ENCODE assay signal across 21 cellular contexts in the genomic region with DNA sequence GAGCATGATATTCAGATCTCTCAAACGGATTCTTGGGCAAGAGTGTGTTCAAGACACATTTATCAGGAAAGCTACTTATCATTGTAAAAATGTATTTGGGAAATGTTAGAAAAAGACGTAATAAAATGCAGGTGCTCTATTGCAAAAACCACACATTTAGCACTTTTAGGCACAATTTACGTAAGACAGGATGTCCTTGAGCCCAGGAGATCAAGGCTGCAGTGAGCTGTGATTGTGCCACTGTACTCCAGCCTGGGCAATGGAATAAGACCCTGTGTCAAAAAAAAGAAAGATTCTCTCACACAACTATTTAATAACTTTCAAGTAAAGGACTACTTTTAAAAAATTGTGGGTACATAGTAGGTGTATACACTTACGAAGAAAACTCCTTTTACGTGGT. TPM values are rescaled to one million over a fixed set of nuclear protein-coding genes. Genes with fewer than 3 reads are reported as not detected.
DNase-seq lines count a peak whose midpoint lies in the region; ATAC-seq, FAIRE-seq and TF ChIP-seq lines count a peak whose summit lies in the region.
"Had no signal": no experiment of that assay in that cellular context is flagged by ENCODE, and none has a peak within 500 bp of the region (broad histone marks: within the 10 kb centered on the region; RNA-seq: fewer than 3 reads in every experiment).

No MANE protein-coding gene starts in this region.

- H3K9me3 ChIP-seq in heart right ventricle (no peaks in the 10 kb centered on the region), GM12878 (replicated peaks; ENCODE audit: control insufficient read depth, insufficient read depth, low read length) (no peaks in the 10 kb centered on the region), gastrocnemius medialis (no peaks in the 10 kb centered on the region), testis (no peaks in the 10 kb centered on the region)

- no peak overlapping the region for H3K4me2 ChIP-seq in GM12878 (ENCODE audit: control insufficient read depth, insufficient read depth)

- RAD21 ChIA-PET in GM12878 (lab: Charles Lee; ENCODE audit: unreplicated experiment): interaction anchor here (0.7 kb wide), 1 partner anchor 62 kb away, joined by 3 read pairs; no protein-coding TSS in a partner anchor

- no peak for TF ChIP-seq EP300 in GM12878 (IDR thresholded peaks at IDR 0.05; ENCODE audit: borderline replicate concordance in 1 of 2, control insufficient read depth in 1 of 2, low read depth in 2 of 2, low read length in 2 of 2)

- TSS peak; percentile 22 for BruUV-seq in GM12878 (replicated peaks; lab: Mats Ljungman, UMichigan)

- no peaks in the 10 kb centered on the region for H4K20me1 ChIP-seq in GM12878 (ENCODE audit: control insufficient read depth, insufficient read depth)

- TF ChIP-seq POLR2A in GM12878 (IDR thresholded peaks at IDR 0.05; ENCODE audit: low read depth, low read length) (no peak), gastrocnemius medialis (IDR thresholded peaks at IDR 0.05) (no peak), testis (IDR thresholded peaks at IDR 0.05) (no peak)

- H3K27me3 Mint-ChIP-seq in progenitor cell of endocrine pancreas: no peaks in the 10 kb centered on the region
- H3K27me3 Mint-ChIP-seq: CD4-positive, CD25-positive, alpha-beta regulatory T cell had no signal

- CTCF ChIA-PET in GM12878 (lab: Yijun Ruan, JAX): interaction anchor here (1.0 to 1.4 kb wide), 2 partner anchors 18 to 63 kb away, joined by 3 read pairs; no protein-coding TSS in a partner anchor

- H3K4me3 ChIP-seq in heart right ventricle (no peak overlapping the region), GM12878 (no peak overlapping the region), gastrocnemius medialis (no peak overlapping the region), testis (no peak overlapping the region)

- H3K27me3 ChIP-seq in heart right ventricle (no peaks in the 10 kb centered on the region), GM12878 (replicated peaks in 1 of 2; ENCODE audit: control insufficient read depth in 2 of 2, insufficient read depth in 2 of 2, low read length in 1 of 2) (no peaks in the 10 kb centered on the region), gastrocnemius medialis (no peaks in the 10 kb centered on the region), testis (no peaks in the 10 kb centered on the region)

- WGBS in heart right ventricle, 2 donors: 88 to 93% methylated on average over 5 of the region's 5 CpGs
- WGBS in GM12878 (ENCODE audit: insufficient coverage, insufficient replicate concordance, low lambda C conversion rate, missing lambda C conversion rate): 77% methylated on average over 5 of the region's 5 CpGs
- WGBS in testis, 2 donors: 64 to 84% methylated on average over 5 of the region's 5 CpGs

- intact Hi-C loops in heart right ventricle (cut with DNase I) (no loop called here), Right ventricle myocardium superior (cut with DNase I) (no loop called here), GM12878 (cut with micrococcal nuclease; ENCODE audit: unreplicated experiment) (no loop called here), gastrocnemius medialis (cut with DNase I; ENCODE audit: low total_unique reads) (loop anchor here (10.0 kb wide), 1 partner anchor 493 kb away; a partner anchor contains a TSS), testis (cut with DNase I; ENCODE audit: low total_unique reads) (no loop called here)

- H3K27ac ChIP-seq in heart right ventricle (peak overlapping the region in 6 of 10 donors; percentile 46 to 69 (median 56)), GM12878 (ENCODE audit: control insufficient read depth, insufficient read depth) (no peak overlapping the region), gastrocnemius medialis (peak overlapping the region; percentile 94 to 100 (median 96)), testis (no peak overlapping the region)

- H3K36me3 Mint-ChIP-seq in progenitor cell of endocrine pancreas (ENCODE audit: insufficient read depth): peaks cover 11% of the 10 kb centered on the region

- no peak for TF ChIP-seq RAD21 in GM12878 (IDR thresholded peaks at IDR 0.05; ENCODE audit: insufficient read depth, low read depth, low read length)

- no peak overlapping the region for H3K9ac ChIP-seq in GM12878 (ENCODE audit: control insufficient read depth, insufficient read depth, low read length)

- DNase-seq in heart right ventricle (no peak), Right ventricle myocardium superior (no peak), GF-D8 (lab: John Stamatoyannopoulos, UW) (peak; percentile 14), GM12878 (ENCODE audit: low read depth, low spot score) (no peak), gastrocnemius medialis (no peak), testis (no peak), progenitor cell of endocrine pancreas (ENCODE audit: low spot score, unreplicated experiment) (no peak)
- no peak for DNase-seq in activated CD4-positive, CD25-positive, alpha-beta regulatory T cell treated with anti-CD3 and anti-CD28 coated beads, Interleukin-2, amount 50 U/mL, for 72 hours
- DNase-seq: ACHN; AML-193; CD4-positive, CD25-positive, alpha-beta regulatory T cell; DMS79; HCEC 1CT; MV-4-11; NCI-H1417; NCI-H187 treated with DMSO at 0.1 percent for 48 hours; NCI-H345; NCI-H526 treated with DMSO at 0.1 percent for 48 hours; OCI-M1; RPMI8226 had no signal

- POLR2A ChIA-PET in GM12878 (lab: Charles Lee): no interaction called here

- in situ Hi-C loops in GM12878 (cut with MboI) (no loop called here), gastrocnemius medialis (cut with MboI; ENCODE audit: low sequenced_read_pairs in 4 of 4) (loop anchor here in 1 of 4 donors (5.0 kb wide), 1 partner anchor 55 kb away; no protein-coding TSS in a partner anchor)

- H3K4me3 Mint-ChIP-seq in progenitor cell of endocrine pancreas (ENCODE audit: low read depth): no peak overlapping the region
- H3K4me3 Mint-ChIP-seq: CD4-positive, CD25-positive, alpha-beta regulatory T cell had no signal

- H3K9me3 Mint-ChIP-seq in progenitor cell of endocrine pancreas (ENCODE audit: low read depth): no peaks in the 10 kb centered on the region
- H3K9me3 Mint-ChIP-seq: CD4-positive, CD25-positive, alpha-beta regulatory T cell had no signal

- H3K4me1 ChIP-seq in heart right ventricle (peaks cover 4 to 68% (median 41%) of the 10 kb centered on the region in 9 donors), GM12878 (ENCODE audit: control insufficient read depth, insufficient read depth, low read length) (no peaks in the 10 kb centered on the region), gastrocnemius medialis (peaks cover 68 to 77% of the 10 kb centered on the region in 2 donors), testis (no peaks in the 10 kb centered on the region)

- H3K79me2 ChIP-seq in GM12878 (ENCODE audit: control insufficient read depth, insufficient read depth, low read length): no peaks in the 10 kb centered on the region; the same call in 1 of the 2 replicates

- ATAC-seq in heart right ventricle (no peak), Right ventricle myocardium superior (ENCODE audit: poor library complexity) (no peak), GM12878 (no peak), gastrocnemius medialis (no peak)

- H3K4me1 Mint-ChIP-seq in progenitor cell of endocrine pancreas (ENCODE audit: low read depth): peaks cover 9% of the 10 kb centered on the region

- FAIRE-seq in GM12878 (lab: Jason Lieb, UNC): no peak
- FAIRE-seq: GM18507 had no signal

- H3K36me3 ChIP-seq in heart right ventricle: peaks cover 0 to 53% (median 14%) of the 10 kb centered on the region in 9 donors
- peaks cover 11 to 12% of the 10 kb centered on the region in 2 experiments for H3K36me3 ChIP-seq in GM12878 (ENCODE audit: control insufficient read depth in 2 of 2, insufficient read depth in 2 of 2, low read length in 1 of 2)
- H3K36me3 ChIP-seq in gastrocnemius medialis: peaks cover 3 to 16% of the 10 kb centered on the region in 2 donors
- H3K36me3 ChIP-seq in testis (ENCODE audit: low read depth, missing control alignments): no peaks in the 10 kb centered on the region

- no peak overlapping the region for H2AFZ ChIP-seq in GM12878 (ENCODE audit: control insufficient read depth, low read depth, low read length)

- H3K27ac Mint-ChIP-seq in progenitor cell of endocrine pancreas: no peak overlapping the region

- SMC1A ChIA-PET in GM12878 (lab: Charles Lee; ENCODE audit: uncharacterized antibody, unreplicated experiment): no interaction called here

- TF ChIP-seq CTCF in heart right ventricle (IDR thresholded peaks at IDR 0.05): no peak
- TF ChIP-seq CTCF in GM12878 (IDR thresholded peaks at IDR 0.05 in 2 of 3, conservative IDR thresholded peaks at IDR 0.05 in 1 of 3; ENCODE audit: control insufficient read depth in 2 of 3, extremely low read depth in 1 of 3, insufficient read depth in 1 of 3, low read depth in 3 of 3, low read length in 3 of 3): no peak
- TF ChIP-seq CTCF in gastrocnemius medialis (IDR thresholded peaks at IDR 0.05 in 4 of 5, conservative IDR thresholded peaks at IDR 0.05 in 1 of 5): no peak
- no peak for TF ChIP-seq CTCF in testis (IDR thresholded peaks at IDR 0.05)
- no peak for TF ChIP-seq CTCF in progenitor cell of endocrine pancreas (IDR thresholded peaks at IDR 0.05; ENCODE audit: unreplicated experiment)

RNA-seq across cellular contexts. Expression of a gene that starts 18.4 kb away (rescaled TPM):
- total RNA-seq in heart right ventricle (1 to 10 TPM; 2.8 to 7.7 (median 5.4) TPM), Right ventricle myocardium superior (6.3 TPM), GM12878 (2014; rRNA removed) (9.0 and 10.8 TPM in 2 replicates), GM12878 (2014; rRNA removed; fragmentation: Illumina TruSeq; extraction: Trizol) (7.7 and 8.3 TPM in 2 replicates), GM12878 (2021) (8.4 and 8.6 TPM in 2 replicates), gastrocnemius medialis (10 to 100 TPM; 40.3 to 88.6 (median 49.1) TPM), testis (10 to 100 TPM; 16.3 to 17.4 TPM), progenitor cell of endocrine pancreas (7.6 and 7.7 TPM in 2 replicates)
- polyA plus RNA-seq in heart right ventricle (1 to 10 TPM; 2.9 to 5.7 TPM), GM12878 (2011; rRNA removed) (7.0 and 8.5 TPM in 2 replicates), GM12878 (2014; fragmentation: Illumina TruSeq; extraction: Trizol) (7.2 and 8.2 TPM in 2 replicates), GM12878 (2014; fragmentation: Nextera tagmentation; extraction: Ambion mirVana) (1 to 10 TPM; 1.7 to 4.7 TPM), GM12878 (2014; rRNA removed) (8.7 and 9.0 TPM in 2 replicates), GM12878 (2016; fragmentation: Nextera tagmentation; extraction: Ambion mirVana) (10 to 100 TPM in 1 of 2 experiments, 1 to 10 TPM in 1; 8.8 to 11.2 TPM), testis (ENCODE audit: insufficient read depth, low read depth, low replicate concordance) (26.0 TPM)
- 2.7 and 3.3 TPM in 2 replicates for total RNA-seq in GM12878 (2013; cell fraction: nucleolus; rRNA removed)
- polyA plus RNA-seq in GM12878 (2011; ENCODE audit: low read depth): 3.8 TPM
- polyA plus RNA-seq in GM12878 (2011; cell fraction: cytosol; rRNA removed): 5.1 and 5.6 TPM in 2 replicates
- polyA plus RNA-seq in GM12878 (2011; cell fraction: nucleus; rRNA removed): 2.2 and 3.2 TPM in 2 replicates
- polyA plus RNA-seq in GM12878 (2012): 4.1 and 4.3 TPM in 2 replicates
- 3.7 and 3.9 TPM in 2 replicates for polyA minus RNA-seq in GM12878 (2011; rRNA and poly(A)+ RNA removed)
- 2.5 and 3.8 TPM in 2 replicates for polyA minus RNA-seq in GM12878 (2011; cell fraction: cytosol; rRNA and poly(A)+ RNA removed)
- polyA minus RNA-seq in GM12878 (2011; cell fraction: nucleus; rRNA and poly(A)+ RNA removed): 1.3 and 3.1 TPM in 2 replicates

RNA-seq across cellular contexts. Expression of a gene that starts 31.1 kb away (rescaled TPM):
- total RNA-seq in heart right ventricle (10 to 100 TPM; 13.3 to 26.0 (median 18.3) TPM), Right ventricle myocardium superior (17.2 TPM), GM12878 (2014; rRNA removed) (6.9 and 8.4 TPM in 2 replicates), GM12878 (2014; rRNA removed; fragmentation: Illumina TruSeq; extraction: Trizol) (2.8 and 2.9 TPM in 2 replicates), GM12878 (2021) (24.5 and 26.6 TPM in 2 replicates), gastrocnemius medialis (10 to 100 TPM; 21.5 to 67.6 (median 31.7) TPM), testis (10 to 100 TPM; 35.8 to 36.2 TPM), progenitor cell of endocrine pancreas (24.5 and 24.6 TPM in 2 replicates)
- polyA plus RNA-seq in heart right ventricle (10 to 100 TPM; 10.7 to 13.7 TPM), GM12878 (2011; rRNA removed) (0.78 and 1.9 TPM in 2 replicates), GM12878 (2014; fragmentation: Illumina TruSeq; extraction: Trizol) (1.6 and 3.7 TPM in 2 replicates), GM12878 (2014; fragmentation: Nextera tagmentation; extraction: Ambion mirVana) (under 1 TPM; 0.13 to 0.33 TPM), GM12878 (2014; rRNA removed) (11.3 and 12.5 TPM in 2 replicates), GM12878 (2016; fragmentation: Nextera tagmentation; extraction: Ambion mirVana) (10 to 100 TPM; 13.0 to 17.8 TPM), testis (ENCODE audit: insufficient read depth, low read depth, low replicate concordance) (26.6 TPM)
- 28.8 and 32.8 TPM in 2 replicates for total RNA-seq in GM12878 (2013; cell fraction: nucleolus; rRNA removed)
- polyA plus RNA-seq in GM12878 (2011; ENCODE audit: low read depth): 3.0 TPM
- 2.9 and 3.3 TPM in 2 replicates for polyA plus RNA-seq in GM12878 (2011; cell fraction: cytosol; rRNA removed)
- polyA plus RNA-seq in GM12878 (2011; cell fraction: nucleus; rRNA removed): 18.5 and 27.8 TPM in 2 replicates
- polyA plus RNA-seq in GM12878 (2012): 7.9 and 8.5 TPM in 2 replicates
- polyA minus RNA-seq in GM12878 (2011; rRNA and poly(A)+ RNA removed): 3.7 and 7.5 TPM in 2 replicates
- polyA minus RNA-seq in GM12878 (2011; cell fraction: cytosol; rRNA and poly(A)+ RNA removed): 6.1 and 8.2 TPM in 2 replicates
- polyA minus RNA-seq in GM12878 (2011; cell fraction: nucleus; rRNA and poly(A)+ RNA removed): 10.6 and 23.4 TPM in 2 replicates

Comparison
In these comparisons a context has a peak if more than half of its experiments do, and no peak if none do; other contexts are left out.
1. H3K27ac ChIP-seq: peak in heart right ventricle (6 of 10) and gastrocnemius medialis (4 of 4); none in GM12878 (single experiment) and testis (0 of 2).